In the genomic region with DNA sequence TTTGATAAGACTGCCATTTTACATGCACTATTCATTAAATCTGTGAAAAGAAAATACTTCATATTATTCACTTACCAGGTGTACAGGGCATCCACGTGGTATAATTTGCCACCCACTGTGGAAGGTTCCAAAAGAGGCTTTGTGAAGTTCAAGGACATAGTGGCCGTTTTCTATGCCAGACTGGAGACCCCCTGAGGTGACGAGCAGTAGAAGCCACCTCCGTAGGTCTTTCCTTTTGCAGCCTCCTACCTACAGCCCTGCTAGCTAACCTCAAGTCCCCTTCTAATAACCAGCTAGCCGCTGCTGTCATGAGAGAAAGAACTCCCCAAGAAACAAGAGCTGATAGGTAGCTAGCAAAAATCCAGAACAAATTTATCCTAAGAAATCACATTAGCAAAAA, we compare ENCODE assay signal across 17 cellular contexts.
DNase-seq lines count a peak whose midpoint lies in the region; ATAC-seq and TF ChIP-seq lines count a peak whose summit lies in the region.
"Had no signal": no experiment of that assay in that cellular context is flagged by ENCODE, and none has a peak within 500 bp of the region (broad histone marks: within the 10 kb centered on the region; RNA-seq: fewer than 3 reads in every experiment).

No MANE protein-coding gene starts in this region.

- H3K4ac ChIP-seq in mesendoderm (ENCODE audit: low read depth, low read length), result no peak overlapping the region

- no peaks in the 10 kb centered on the region for H3K9me2 ChIP-seq in HCT116 (ENCODE audit: insufficient read depth)

- H3K36me3 ChIP-seq in HCT116 (ENCODE audit: control insufficient read depth in 1 of 2, insufficient read depth in 2 of 2, low read length in 2 of 2) (peaks cover 7 to 19% of the 10 kb centered on the region in 2 experiments; a peak in 3 of 4 replicates), OCI-LY3 (replicated peaks; ENCODE audit: low read depth, low read length) (peaks cover 9% of the 10 kb centered on the region), mesendoderm (ENCODE audit: control insufficient read depth, insufficient read depth, low read length) (no peaks in the 10 kb centered on the region)

- no peak for ATAC-seq in HCT116
- ATAC-seq: CD8-positive, alpha-beta T cell; T-helper 17 cell had no signal

- H3K79me2 ChIP-seq in HCT116 (ENCODE audit: insufficient read depth, low read length) (no peaks in the 10 kb centered on the region), OCI-LY3 (ENCODE audit: low read length) (peaks cover 32% of the 10 kb centered on the region), mesendoderm (ENCODE audit: control insufficient read depth, insufficient read depth, low read length) (no peaks in the 10 kb centered on the region)

- no peaks in the 10 kb centered on the region for H3K27me3 ChIP-seq in HCT116 (ENCODE audit: insufficient read depth, low read length)
- H3K27me3 ChIP-seq in OCI-LY3 (ENCODE audit: low read depth, low read length), result no peaks in the 10 kb centered on the region
- no peaks in the 10 kb centered on the region for H3K27me3 ChIP-seq in mesendoderm (ENCODE audit: insufficient read depth, low read length, poor library complexity)
- H3K27me3 ChIP-seq: BLaER1 treated with 17β-estradiol and CSF1 and Interleukin-3, amounts not matched to agents 10 nM and 100 nM had no signal

- TF ChIP-seq RAD21 in HCT116 (IDR thresholded peaks at IDR 0.05; ENCODE audit: low read depth), result no peak

- H3K18ac ChIP-seq in mesendoderm (ENCODE audit: low read length), result no peak overlapping the region

- H2BK5ac ChIP-seq in mesendoderm (ENCODE audit: low read length), result no peak overlapping the region

- no peak overlapping the region for H3K4me2 ChIP-seq in HCT116 (ENCODE audit: low read length)
- H3K4me2 ChIP-seq in OCI-LY3 (ENCODE audit: low read length), result peak overlapping the region; percentile 82
- no peak overlapping the region for H3K4me2 ChIP-seq in mesendoderm (ENCODE audit: low read length)
- H3K4me2 ChIP-seq: BLaER1 treated with 17β-estradiol and CSF1 and Interleukin-3, amounts not matched to agents 10 nM and 100 nM had no signal

- H2BK120ac ChIP-seq in mesendoderm (ENCODE audit: low read depth, low read length), result no peak overlapping the region

- H3K23ac ChIP-seq in mesendoderm (ENCODE audit: low read length), result no peak overlapping the region

- peak overlapping the region; percentile 58 for H3K27ac ChIP-seq in HCT116 (ENCODE audit: low read depth, low read length)
- peak overlapping the region; percentile 87 for H3K27ac ChIP-seq in OCI-LY3 (ENCODE audit: low read length)
- H3K27ac ChIP-seq in mesendoderm (ENCODE audit: low read depth, low read length), result no peak overlapping the region
- H3K27ac ChIP-seq: BLaER1 treated with 17β-estradiol and CSF1 and Interleukin-3, amounts not matched to agents 10 nM and 100 nM; KMS-11 had no signal

- H3K9me3 ChIP-seq in HCT116 (ENCODE audit: control insufficient read depth in 1 of 2, insufficient read depth in 1 of 2, low read depth in 1 of 2, low read length in 2 of 2) (no peaks in the 10 kb centered on the region), OCI-LY3 (ENCODE audit: insufficient read depth, low read length) (no peaks in the 10 kb centered on the region)
- H3K9me3 ChIP-seq: BLaER1 treated with 17β-estradiol and CSF1 and Interleukin-3, amounts not matched to agents 10 nM and 100 nM had no signal

- H2AK5ac ChIP-seq in mesendoderm (ENCODE audit: low read length), result no peak overlapping the region

- no peak overlapping the region for H4K5ac ChIP-seq in mesendoderm (ENCODE audit: low read length)

- H3K4me3 ChIP-seq in HCT116 (replicated peaks in 1 of 2; ENCODE audit: low read depth in 1 of 2, low read length in 2 of 2), result no peak overlapping the region
- H3K4me3 ChIP-seq in OCI-LY3 (ENCODE audit: low read length), result peak overlapping the region; percentile 37; the same call in 1 of the 2 replicates
- no peak overlapping the region for H3K4me3 ChIP-seq in mesendoderm (ENCODE audit: low read length)
- H3K4me3 ChIP-seq: BLaER1 treated with 17β-estradiol and CSF1 and Interleukin-3, amounts not matched to agents 10 nM and 100 nM had no signal

- RAD21 ChIA-PET in HCT116 (lab: Charles Lee; ENCODE audit: low non-redundant PET in 1 of 2, low total read pairs in 2 of 2, uncharacterized antibody in 2 of 2, unreplicated experiment in 2 of 2), result interaction anchor here in 1 of 2 experiments (0.7 kb wide), 1 partner anchor 130 kb away, joined by 3 read pairs; no protein-coding TSS in a partner anchor

- H3K56ac ChIP-seq in mesendoderm (ENCODE audit: low read length), result no peak overlapping the region

- CTCF ChIA-PET in HCT116 (lab: Charles Lee), result interaction anchor here (1.6 to 4.2 kb wide), 6 partner anchors 100 to 421 kb away, joined by 4 to 42 read pairs (median 8); partner anchors contain the start of gene ARHGAP18

- peaks cover 19 to 26% of the 10 kb centered on the region in 2 experiments for H3K4me1 ChIP-seq in HCT116 (ENCODE audit: control insufficient read depth in 1 of 2, insufficient read depth in 2 of 2, low read length in 2 of 2)
- peaks cover 76% of the 10 kb centered on the region for H3K4me1 ChIP-seq in OCI-LY3 (ENCODE audit: low read length)
- H3K4me1 ChIP-seq in mesendoderm (ENCODE audit: control insufficient read depth, low read depth, low read length), result no peaks in the 10 kb centered on the region

- no peaks in the 10 kb centered on the region for H3K79me1 ChIP-seq in mesendoderm (ENCODE audit: low read length)

- no peak for TF ChIP-seq POLR2A in HCT116 (IDR thresholded peaks at IDR 0.05; ENCODE audit: borderline replicate concordance, extremely low read depth, insufficient read depth, insufficient read length)

- POLR2A ChIA-PET in HCT116 (lab: Charles Lee), result no interaction called here

- H4K8ac ChIP-seq in mesendoderm (ENCODE audit: low read depth, low read length), result no peak overlapping the region

- intact Hi-C loops in HCT116 (cut with micrococcal nuclease), result loop anchor here (2.0 kb wide), 1 partner anchor 337 kb away; no protein-coding TSS in a partner anchor

- no peak for TF ChIP-seq CTCF in HCT116 (IDR thresholded peaks at IDR 0.05 in 2 of 3, conservative IDR thresholded peaks at IDR 0.05 in 1 of 3; ENCODE audit: borderline replicate concordance in 1 of 3, insufficient read depth in 1 of 3, low read depth in 2 of 3, low read length in 2 of 3)
- no peak for TF ChIP-seq CTCF in OCI-LY3 (IDR thresholded peaks at IDR 0.05; ENCODE audit: low read depth, low read length)

- no CpG with 5 or more reads among the region's 5 CpGs for WGBS in mesendoderm (ENCODE audit: extremely low coverage, insufficient coverage, low lambda C conversion rate)

- H2AFZ ChIP-seq in HCT116 (ENCODE audit: low read depth, low read length, poor library complexity, severe bottlenecking) (no peak overlapping the region), OCI-LY3 (ENCODE audit: low read depth, low read length) (no peak overlapping the region)

- H2BK15ac ChIP-seq in mesendoderm (replicated peaks; ENCODE audit: low read depth), result no peak overlapping the region

- no peaks in the 10 kb centered on the region for H4K20me1 ChIP-seq in HCT116 (ENCODE audit: insufficient read depth)
- H4K20me1 ChIP-seq in OCI-LY3 (ENCODE audit: insufficient read depth, low read length), result no peaks in the 10 kb centered on the region

- BruUV-seq in HCT116 (replicated peaks; lab: Mats Ljungman, UMichigan), result no TSS peak

- H3K9ac ChIP-seq in HCT116 (ENCODE audit: low read length), result no peak overlapping the region
- H3K9ac ChIP-seq in OCI-LY3 (ENCODE audit: low read length), result peak overlapping the region; percentile 66
- H3K9ac ChIP-seq in mesendoderm (ENCODE audit: low read length), result no peak overlapping the region
- H3K9ac ChIP-seq: KMS-11 had no signal

- DNase-seq in NCI-H748 (lab: John Stamatoyannopoulos, UW; ENCODE audit: unreplicated experiment) (peak; percentile 35), NCI-H748 treated with DMSO at 0.1 percent for 48 hours (lab: John Stamatoyannopoulos, UW) (no peak), HCT116 (ENCODE audit: low read depth, low spot score) (no peak), mesendoderm (peak; percentile 52), DMS114 treated with DMSO at 0.1 percent for 48 hours (lab: John Stamatoyannopoulos, UW; ENCODE audit: unreplicated experiment) (no peak)
- no peak for DNase-seq in activated CD4-positive, alpha-beta T cell treated with anti-CD3 and anti-CD28 coated beads for 48 hours
- DNase-seq: CD8-positive, alpha-beta T cell; DMS79; GOT3; MV-4-11; NCI-H2029 treated with DMSO at 0.1 percent for 48 hours; NCI-H446 treated with DMSO at 0.1 percent for 48 hours; NCI-H774; T-helper 17 cell had no signal

TF ChIP-seq in HCT116, 20 proteins besides CTCF, POLR2A, EP300 and RAD21:
- TF ChIP-seq POLR2AphosphoS5 (IDR thresholded peaks at IDR 0.05; ENCODE audit: low read depth, low read length), result no peak

Comparison
In these comparisons a context has a peak if more than half of its experiments do, and no peak if none do; other contexts are left out.
1. DNase-seq: peak in NCI-H748 (single experiment) and mesendoderm (single experiment); none in NCI-H748 treated with DMSO at 0.1 percent for 48 hours (single experiment), HCT116 (single experiment), DMS114 treated with DMSO at 0.1 percent for 48 hours (single experiment) and activated CD4-positive, alpha-beta T cell treated with anti-CD3 and anti-CD28 coated beads for 48 hours (single experiment).